ENCODE assay signal across 8 cellular contexts in genomic region chr15:63510548-63510940, GRCh38. TPM values are rescaled to one million over a fixed set of nuclear protein-coding genes. Genes with fewer than 3 reads are reported as not detected.
DNase-seq lines count a peak whose midpoint lies in the region; ATAC-seq and TF ChIP-seq lines count a peak whose summit lies in the region.
"Had no signal": no experiment of that assay in that cellular context is flagged by ENCODE, and none has a peak within 500 bp of the region (broad histone marks: within the 10 kb centered on the region; RNA-seq: fewer than 3 reads in every experiment).

No MANE protein-coding gene starts in this region.

- POLR2A ChIA-PET in MCF 10A (lab: Yijun Ruan, JAX): interaction anchor here (0.7 to 3.1 kb wide), 17 partner anchors 8 to 583 kb away, joined by 3 to 49 read pairs (median 5); partner anchors contain the start of gene CIAO2A

- H3K4me1 Mint-ChIP-seq in MCF 10A (ENCODE audit: insufficient read depth, unreplicated experiment) (peaks cover 61% of the 10 kb centered on the region), osteocyte (ENCODE audit: unreplicated experiment) (peaks cover 63% of the 10 kb centered on the region)

- peak overlapping the region; percentile 15; the same call in 1 of the 2 replicates for H3K4me3 ChIP-seq in GM12865 (ENCODE audit: low read depth, low read length)
- H3K4me3 ChIP-seq: SJSA1 had no signal

- H3K9me3 Mint-ChIP-seq in MCF 10A (ENCODE audit: unreplicated experiment): no peaks in the 10 kb centered on the region
- H3K9me3 Mint-ChIP-seq in osteocyte (ENCODE audit: unreplicated experiment): no peaks in the 10 kb centered on the region

- H3K27me3 Mint-ChIP-seq in MCF 10A (ENCODE audit: insufficient read depth, unreplicated experiment) (no peaks in the 10 kb centered on the region), osteocyte (ENCODE audit: unreplicated experiment) (no peaks in the 10 kb centered on the region)

- H3K4me3 Mint-ChIP-seq in MCF 10A (ENCODE audit: unreplicated experiment): peak overlapping the region; percentile 53
- no peak overlapping the region for H3K4me3 Mint-ChIP-seq in osteocyte (ENCODE audit: unreplicated experiment)

- H3K27ac Mint-ChIP-seq in MCF 10A (ENCODE audit: low read depth, unreplicated experiment) (peak overlapping the region; percentile 73), osteocyte (ENCODE audit: unreplicated experiment) (peak overlapping the region; percentile 65)

- no peak for DNase-seq in GM12865 (ENCODE audit: low read depth)
- DNase-seq in NCI-H82 treated with DMSO at 0.1 percent for 48 hours (lab: John Stamatoyannopoulos, UW; ENCODE audit: unreplicated experiment): peak; percentile 98
- DNase-seq in MCF 10A (ENCODE audit: unreplicated experiment): no peak
- no peak for DNase-seq in osteocyte (ENCODE audit: extremely low spot score, unreplicated experiment)
- DNase-seq in NCI-H226: no peak
- no peak for DNase-seq in dedifferentiated amniotic fluid mesenchymal stem cell (ENCODE audit: extremely low spot score)

- CTCF ChIA-PET in MCF 10A (lab: Yijun Ruan, JAX): interaction anchor here (0.8 to 1.5 kb wide), 4 partner anchors 10 to 88 kb away, joined by 4 to 8 read pairs (median 4); partner anchors contain the start of gene FBXL22

- no peak for ATAC-seq in GM18520 (IDR thresholded peaks at IDR 0.05; ENCODE audit: unreplicated experiment)

- H3K36me3 Mint-ChIP-seq in MCF 10A (ENCODE audit: insufficient read depth, unreplicated experiment) (peaks cover 7% of the 10 kb centered on the region), osteocyte (ENCODE audit: unreplicated experiment) (no peaks in the 10 kb centered on the region)

- no peak for TF ChIP-seq CTCF in GM12865 (IDR thresholded peaks at IDR 0.05; ENCODE audit: insufficient read depth, low read depth, low read length, missing control alignments)
- TF ChIP-seq CTCF in MCF 10A (IDR thresholded peaks at IDR 0.05; ENCODE audit: unreplicated experiment): no peak
- no peak for TF ChIP-seq CTCF in osteocyte (IDR thresholded peaks at IDR 0.05)

- intact Hi-C loops in MCF 10A (cut with micrococcal nuclease): no loop called here

- BruUV-seq in MCF 10A (replicated peaks; lab: Mats Ljungman, UMichigan): no TSS peak

RNA-seq across cellular contexts. Expression of gene USP3, which starts 6.2 kb away (rescaled TPM):
- total RNA-seq in MCF 10A (2022) (59.0 and 70.2 TPM in 2 replicates), osteocyte (41.2 and 45.9 TPM in 2 replicates)
